Comparison of ENCODE assay signal across 19 cellular contexts in the genomic region with DNA sequence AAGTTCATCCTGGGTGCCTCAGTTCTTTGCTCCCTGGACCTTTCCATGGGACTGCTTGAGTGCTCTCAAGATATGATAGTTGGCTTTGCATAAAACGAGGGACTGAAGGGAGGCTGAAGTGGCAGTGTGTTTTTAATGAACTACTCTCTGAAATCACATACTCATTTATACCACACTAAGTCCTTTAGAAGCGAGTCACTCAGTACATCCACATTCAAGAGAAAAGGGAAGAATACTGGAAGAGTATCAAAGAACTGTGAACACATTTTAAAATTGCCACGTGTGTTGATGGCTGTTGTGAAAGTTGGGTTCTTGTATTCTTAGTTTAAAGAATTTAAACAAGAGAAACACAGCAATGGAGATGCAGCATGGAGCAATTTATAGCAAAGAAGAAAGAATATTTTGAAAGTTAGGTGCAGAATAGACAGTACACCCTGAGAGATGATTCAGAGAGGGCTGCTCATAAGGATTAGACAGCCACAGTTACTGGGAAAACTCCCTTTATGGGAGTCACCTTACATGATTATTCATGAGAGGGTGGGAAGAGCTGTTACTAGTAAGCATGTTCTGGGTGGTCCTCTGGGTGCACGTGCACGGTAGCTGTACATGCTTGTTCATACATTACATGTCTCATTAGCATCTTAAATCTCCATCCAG.
"Had no signal": no experiment of that assay in that cellular context is flagged by ENCODE, and none has a peak within 500 bp of the region (broad histone marks: within the 10 kb centered on the region; RNA-seq: fewer than 3 reads in every experiment).

No MANE protein-coding gene starts in this region.

- H3K4me2 ChIP-seq: neural progenitor cell had no signal

- H3K4me1 Mint-ChIP-seq: activated B cell treated with CpG ODN at 0.5 μM for 24 hours; activated naive CD8-positive, alpha-beta T cell treated with anti-CD3 and anti-CD28 coated beads for 36 hours had no signal

- H3K27me3 Mint-ChIP-seq: activated B cell treated with CpG ODN at 0.5 μM for 24 hours; activated naive CD8-positive, alpha-beta T cell treated with anti-CD3 and anti-CD28 coated beads for 36 hours; stimulated activated naive CD8-positive, alpha-beta T cell treated with anti-CD3 and anti-CD28 coated beads, Interleukin-15, Interleukin-2, amounts not matched to agents 100 ng/mL and 50 ng/mL, for 24 hours had no signal

- DNase-seq: activated B cell treated with CpG ODN at 0.5 μM for 24 hours; activated CD4-positive, alpha-beta T cell treated with anti-CD3 and anti-CD28 coated beads, Interleukin-2, amount 50 U/mL, for 1 hour; activated CD8-positive, alpha-beta memory T cell treated with anti-CD3 and anti-CD28 coated beads for 24 hours; activated naive CD8-positive, alpha-beta T cell treated with anti-CD3 and anti-CD28 coated beads for 36 hours; anterior cingulate cortex; endodermal cell; erythroblast; hippocampal formation; left cardiac atrium; lower lobe of right lung; midbrain; psoas muscle; right lobe of liver; spleen; testis had no signal

- H3K36me3 ChIP-seq: cardiac muscle cell, lower lobe of right lung, neural progenitor cell, right lobe of liver, spleen had no signal

- H3K9me3 Mint-ChIP-seq: endodermal cell, neural progenitor cell had no signal

- H3K27ac ChIP-seq: cardiac muscle cell, lower lobe of right lung, neural progenitor cell, psoas muscle, right lobe of liver, spleen, testis had no signal

- H3K4me3 ChIP-seq: cardiac muscle cell, lower lobe of right lung, neural progenitor cell, psoas muscle, right lobe of liver, spleen, testis had no signal

- FAIRE-seq: TTC549 had no signal

- H3K4me1 ChIP-seq: lower lobe of right lung, neural progenitor cell, psoas muscle, right lobe of liver, spleen, testis had no signal

- H3K9me3 ChIP-seq: lower lobe of right lung, psoas muscle, right lobe of liver, spleen, testis had no signal

- H3K36me3 Mint-ChIP-seq: activated naive CD8-positive, alpha-beta T cell treated with anti-CD3 and anti-CD28 coated beads for 36 hours had no signal

- H2AFZ ChIP-seq: neural progenitor cell had no signal

- H3K27ac Mint-ChIP-seq: activated B cell treated with CpG ODN at 0.5 μM for 24 hours; activated naive CD8-positive, alpha-beta T cell treated with anti-CD3 and anti-CD28 coated beads for 36 hours; endodermal cell; neural progenitor cell; stimulated activated naive CD8-positive, alpha-beta T cell treated with anti-CD3 and anti-CD28 coated beads, Interleukin-15, Interleukin-2, amounts not matched to agents 100 ng/mL and 50 ng/mL, for 24 hours had no signal

- ATAC-seq: lower lobe of right lung, psoas muscle, right lobe of liver had no signal

- H3K27me3 ChIP-seq: cardiac muscle cell, neural progenitor cell, right lobe of liver, spleen, testis had no signal

- H3K9ac ChIP-seq: neural progenitor cell had no signal

- H3K4me3 Mint-ChIP-seq: activated B cell treated with CpG ODN at 0.5 μM for 24 hours; activated naive CD8-positive, alpha-beta T cell treated with anti-CD3 and anti-CD28 coated beads for 36 hours; endodermal cell; neural progenitor cell; stimulated activated naive CD8-positive, alpha-beta T cell treated with anti-CD3 and anti-CD28 coated beads, Interleukin-15, Interleukin-2, amounts not matched to agents 100 ng/mL and 50 ng/mL, for 24 hours had no signal
